Comparison of ENCODE assay signal across 32 cellular contexts in genomic region chr4:92646826-92647225, GRCh38.
"Had no signal": no experiment of that assay in that cellular context is flagged by ENCODE, and none has a peak within 500 bp of the region (broad histone marks: within the 10 kb centered on the region; RNA-seq: fewer than 3 reads in every experiment).

No MANE protein-coding gene starts in this region.

- H3K27ac ChIP-seq: breast epithelium, colonic mucosa, gastroesophageal sphincter, hepatocyte, ovary, skin epidermis, tibial artery had no signal

- H3K36me3 ChIP-seq: breast epithelium, colonic mucosa, gastroesophageal sphincter, ovary, tibial artery had no signal

- H3K9me3 Mint-ChIP-seq: nephron progenitor cell had no signal

- H3K4me3 ChIP-seq: breast epithelium, colonic mucosa, gastroesophageal sphincter, hepatocyte, ovary, skin epidermis, tibial artery had no signal

- H3K27ac Mint-ChIP-seq: activated CD4-positive, alpha-beta T cell treated with anti-CD3 and anti-CD28 coated beads for 36 hours; activated CD8-positive, alpha-beta memory T cell treated with anti-CD3 and anti-CD28 coated beads, Interleukin-2, amount 10 ng/mL, durations not matched to agents 7 days and 5 days; activated CD8-positive, alpha-beta T cell treated with anti-CD3 and anti-CD28 coated beads, Interleukin-2, amount 10 ng/mL, durations not matched to agents 7 days and 5 days; activated naive CD8-positive, alpha-beta T cell; mesothelial cell of epicardium; naive B cell; nephron progenitor cell; progenitor cell of endocrine pancreas; stimulated activated effector memory CD8-positive, alpha-beta T cell treated with anti-CD3 and anti-CD28 coated beads, Interleukin-12 subunit alpha, Interleukin-12 subunit beta, amount 100 ng/mL, for 72 hours; stimulated activated naive CD8-positive, alpha-beta T cell treated with anti-CD3 and anti-CD28 coated beads, Interleukin-15, amount 100 ng/mL, for 72 hours had no signal

- ATAC-seq: activated CD4-positive, alpha-beta T cell treated with anti-CD3 and anti-CD28 coated beads for 36 hours; activated CD8-positive, alpha-beta memory T cell treated with anti-CD3 and anti-CD28 coated beads, Interleukin-2, amount 10 ng/mL, durations not matched to agents 7 days and 5 days; activated CD8-positive, alpha-beta T cell treated with anti-CD3 and anti-CD28 coated beads, Interleukin-2, amount 10 ng/mL, durations not matched to agents 7 days and 5 days; gastroesophageal sphincter; left cardiac atrium; left ventricle myocardium superior; sciatic nerve; stimulated activated effector memory CD8-positive, alpha-beta T cell treated with anti-CD3 and anti-CD28 coated beads, Interleukin-12 subunit alpha, Interleukin-12 subunit beta, amount 100 ng/mL, for 72 hours; stimulated activated naive CD8-positive, alpha-beta T cell treated with anti-CD3 and anti-CD28 coated beads, Interleukin-15, amount 100 ng/mL, for 72 hours had no signal

- H3K27me3 ChIP-seq: breast epithelium, colonic mucosa, gastroesophageal sphincter, hepatocyte, ovary, tibial artery had no signal

- H3K27me3 Mint-ChIP-seq: activated CD4-positive, alpha-beta T cell treated with anti-CD3 and anti-CD28 coated beads for 36 hours; activated CD8-positive, alpha-beta memory T cell treated with anti-CD3 and anti-CD28 coated beads, Interleukin-2, amount 10 ng/mL, durations not matched to agents 7 days and 5 days; activated naive CD8-positive, alpha-beta T cell; central memory CD8-positive, alpha-beta T cell; naive B cell; progenitor cell of endocrine pancreas; stimulated activated naive CD8-positive, alpha-beta T cell treated with anti-CD3 and anti-CD28 coated beads, Interleukin-15, amount 100 ng/mL, for 72 hours had no signal

- H3K4me1 Mint-ChIP-seq: activated CD4-positive, alpha-beta T cell treated with anti-CD3 and anti-CD28 coated beads for 36 hours; activated CD8-positive, alpha-beta memory T cell treated with anti-CD3 and anti-CD28 coated beads, Interleukin-2, amount 10 ng/mL, durations not matched to agents 7 days and 5 days; central memory CD8-positive, alpha-beta T cell; mesothelial cell of epicardium; naive B cell; nephron progenitor cell; stimulated activated effector memory CD8-positive, alpha-beta T cell treated with anti-CD3 and anti-CD28 coated beads, Interleukin-12 subunit alpha, Interleukin-12 subunit beta, amount 100 ng/mL, for 72 hours; stimulated activated naive CD8-positive, alpha-beta T cell treated with anti-CD3 and anti-CD28 coated beads, Interleukin-15, amount 100 ng/mL, for 72 hours had no signal

- H3K4me3 Mint-ChIP-seq: activated CD4-positive, alpha-beta T cell treated with anti-CD3 and anti-CD28 coated beads for 36 hours; activated CD8-positive, alpha-beta memory T cell treated with anti-CD3 and anti-CD28 coated beads, Interleukin-2, amount 10 ng/mL, durations not matched to agents 7 days and 5 days; activated CD8-positive, alpha-beta T cell treated with anti-CD3 and anti-CD28 coated beads, Interleukin-2, amount 10 ng/mL, durations not matched to agents 7 days and 5 days; activated naive CD8-positive, alpha-beta T cell; central memory CD8-positive, alpha-beta T cell; mesothelial cell of epicardium; naive B cell; nephron progenitor cell; stimulated activated effector memory CD8-positive, alpha-beta T cell treated with anti-CD3 and anti-CD28 coated beads, Interleukin-12 subunit alpha, Interleukin-12 subunit beta, amount 100 ng/mL, for 72 hours; stimulated activated naive CD8-positive, alpha-beta T cell treated with anti-CD3 and anti-CD28 coated beads, Interleukin-15, amount 100 ng/mL, for 72 hours had no signal

- H3K36me3 Mint-ChIP-seq: activated CD8-positive, alpha-beta memory T cell treated with anti-CD3 and anti-CD28 coated beads, Interleukin-2, amount 10 ng/mL, durations not matched to agents 7 days and 5 days; activated naive CD8-positive, alpha-beta T cell; mesothelial cell of epicardium; naive B cell; stimulated activated effector memory CD8-positive, alpha-beta T cell treated with anti-CD3 and anti-CD28 coated beads, Interleukin-12 subunit alpha, Interleukin-12 subunit beta, amount 100 ng/mL, for 72 hours had no signal

- H3K9me3 ChIP-seq: breast epithelium, colonic mucosa, gastroesophageal sphincter, ovary, tibial artery had no signal

- DNase-seq: activated CD4-positive, alpha-beta T cell treated with anti-CD3 and anti-CD28 coated beads for 36 hours; activated CD4-positive, CD25-positive, alpha-beta regulatory T cell; activated CD8-positive, alpha-beta memory T cell treated with anti-CD3 and anti-CD28 coated beads, Interleukin-2, amount 10 ng/mL, durations not matched to agents 7 days and 5 days; activated CD8-positive, alpha-beta T cell treated with anti-CD3 and anti-CD28 coated beads, Interleukin-2, amount 10 ng/mL, durations not matched to agents 7 days and 5 days; activated effector memory CD4-positive, alpha-beta T cell treated with Interleukin-2 at 50 U/mL for 16 hours; activated naive CD4-positive, alpha-beta T cell treated with Interleukin-2 at 50 U/mL for 16 hours; activated T-cell treated with anti-CD3 and anti-CD28 coated beads for 4 hours; amniotic stem cell; colonic mucosa; effector CD8-positive, alpha-beta T cell; erythroblast; islet precursor cell; left cardiac atrium; left ventricle myocardium superior; naive B cell; nephron progenitor cell; ovary; retina; stimulated activated CD4-positive, alpha-beta T cell treated with anti-CD3 and anti-CD28 coated beads, Interleukin-4, amount 100 ng/mL, for 24 hours; stimulated activated naive CD8-positive, alpha-beta T cell treated with anti-CD3 and anti-CD28 coated beads, Interleukin-15, amount 100 ng/mL, for 72 hours; substantia nigra; tibial artery had no signal

- H3K4me1 ChIP-seq: breast epithelium, colonic mucosa, gastroesophageal sphincter, tibial artery had no signal
